Comparison of ENCODE assay signal across 8 cellular contexts in the genomic region with DNA sequence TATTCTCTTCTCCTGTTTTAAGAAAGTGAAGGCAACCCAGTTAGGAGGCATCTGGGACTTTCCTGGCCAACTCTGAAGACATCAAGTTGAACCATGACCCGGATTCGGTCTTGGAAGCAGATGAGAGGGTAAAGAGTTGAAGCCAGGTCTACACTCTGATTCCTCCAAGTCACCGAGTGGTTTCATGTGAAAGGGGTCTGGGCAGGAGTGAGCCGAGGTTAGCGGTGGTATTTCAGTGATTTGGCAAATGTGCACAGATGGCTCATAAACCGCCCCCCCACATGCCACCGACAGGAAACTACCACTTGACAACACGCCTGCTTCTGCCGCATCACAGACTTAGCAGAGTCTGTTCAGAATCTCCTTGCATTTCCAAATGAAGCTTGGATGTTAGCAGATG. TPM values are rescaled to one million over a fixed set of nuclear protein-coding genes. Genes with fewer than 3 reads are reported as not detected.
DNase-seq lines count a peak whose midpoint lies in the region; ATAC-seq, FAIRE-seq and TF ChIP-seq lines count a peak whose summit lies in the region.

No MANE protein-coding gene starts in this region.

- H2BK120ac ChIP-seq in mesendoderm (ENCODE audit: low read depth, low read length): no peak overlapping the region

- H3K18ac ChIP-seq in mesendoderm (ENCODE audit: low read length): no peak overlapping the region

- no peak overlapping the region for H3K23ac ChIP-seq in mesendoderm (ENCODE audit: low read length)

- no peaks in the 10 kb centered on the region for H3K36me3 ChIP-seq in mesendoderm (ENCODE audit: control insufficient read depth, insufficient read depth, low read length)

- ATAC-seq in HG03280 (IDR thresholded peaks at IDR 0.05; ENCODE audit: unreplicated experiment): peak; percentile 50
- peak; percentile 81 for ATAC-seq in stimulated activated naive CD8-positive, alpha-beta T cell treated with anti-CD3 and anti-CD28 coated beads, Interleukin-15, Interleukin-2, amounts not matched to agents 100 U/mL and 50 U/mL, for 24 hours
- no peak for ATAC-seq in HG03095 (IDR thresholded peaks at IDR 0.05; ENCODE audit: unreplicated experiment)

- H2BK5ac ChIP-seq in mesendoderm (ENCODE audit: low read length): no peak overlapping the region

- H3K4me3 ChIP-seq in mesendoderm (ENCODE audit: low read length): no peak overlapping the region

- no peak overlapping the region for H4K8ac ChIP-seq in mesendoderm (ENCODE audit: low read depth, low read length)

- no peaks in the 10 kb centered on the region for H3K9me3 Mint-ChIP-seq in T-helper 2 cell treated with Interferon-gamma antibody and Interleukin-4, amounts not matched to agents 5 μg/mL and 100 μg/mL, for 36 hours
- no peaks in the 10 kb centered on the region for H3K9me3 Mint-ChIP-seq in dendritic cell treated with granulocyte-macrophage colony-stimulating factor and Interleukin-4, amounts not matched to agents 40 ng/mL and 50 ng/mL, for 4 days

- H3K27me3 ChIP-seq in mesendoderm (ENCODE audit: insufficient read depth, low read length, poor library complexity): no peaks in the 10 kb centered on the region

- no peaks in the 10 kb centered on the region for H3K79me1 ChIP-seq in mesendoderm (ENCODE audit: low read length)

- peak; percentile 82 for FAIRE-seq in GM12892 (lab: Jason Lieb, UNC)

- TF ChIP-seq POLR2A in GM12892 (IDR thresholded peaks at IDR 0.05; ENCODE audit: low read depth, low read length): no peak

- H3K27ac Mint-ChIP-seq in T-helper 2 cell treated with Interferon-gamma antibody and Interleukin-4, amounts not matched to agents 5 μg/mL and 100 μg/mL, for 36 hours: peak overlapping the region; percentile 75
- H3K27ac Mint-ChIP-seq in dendritic cell treated with granulocyte-macrophage colony-stimulating factor and Interleukin-4, amounts not matched to agents 40 ng/mL and 50 ng/mL, for 4 days: peak overlapping the region; percentile 37

- H3K79me2 ChIP-seq in mesendoderm (ENCODE audit: control insufficient read depth, insufficient read depth, low read length): no peaks in the 10 kb centered on the region

- no peak overlapping the region for H3K4ac ChIP-seq in mesendoderm (ENCODE audit: low read depth, low read length)

- no peak overlapping the region for H2AK5ac ChIP-seq in mesendoderm (ENCODE audit: low read length)

- no peaks in the 10 kb centered on the region for H3K36me3 Mint-ChIP-seq in T-helper 2 cell treated with Interferon-gamma antibody and Interleukin-4, amounts not matched to agents 5 μg/mL and 100 μg/mL, for 36 hours (ENCODE audit: low read depth)
- no peaks in the 10 kb centered on the region for H3K36me3 Mint-ChIP-seq in dendritic cell treated with granulocyte-macrophage colony-stimulating factor and Interleukin-4, amounts not matched to agents 40 ng/mL and 50 ng/mL, for 4 days (ENCODE audit: low read depth)

- no peak overlapping the region for H3K27ac ChIP-seq in mesendoderm (ENCODE audit: low read depth, low read length)

- no peak overlapping the region for H4K5ac ChIP-seq in mesendoderm (ENCODE audit: low read length)

- no peaks in the 10 kb centered on the region for H3K4me1 ChIP-seq in mesendoderm (ENCODE audit: control insufficient read depth, low read depth, low read length)

- peak overlapping the region; percentile 45 for H3K4me3 Mint-ChIP-seq in T-helper 2 cell treated with Interferon-gamma antibody and Interleukin-4, amounts not matched to agents 5 μg/mL and 100 μg/mL, for 36 hours
- no peak overlapping the region for H3K4me3 Mint-ChIP-seq in dendritic cell treated with granulocyte-macrophage colony-stimulating factor and Interleukin-4, amounts not matched to agents 40 ng/mL and 50 ng/mL, for 4 days

- DNase-seq in GM12892 (ENCODE audit: insufficient read length) (no peak), mesendoderm (no peak), C1 segment of cervical spinal cord (lab: John Stamatoyannopoulos, UW) (no peak)
- DNase-seq in T-helper 2 cell treated with Interferon-gamma antibody and Interleukin-4, amounts not matched to agents 5 μg/mL and 100 μg/mL, for 36 hours (ENCODE audit: low spot score): peak; percentile 53
- DNase-seq in stimulated activated naive CD8-positive, alpha-beta T cell treated with anti-CD3 and anti-CD28 coated beads, Interleukin-15, Interleukin-2, amounts not matched to agents 100 U/mL and 50 U/mL, for 24 hours: peak; percentile 72

- H2BK15ac ChIP-seq in mesendoderm (replicated peaks; ENCODE audit: low read depth): no peak overlapping the region

- H3K4me2 ChIP-seq in mesendoderm (ENCODE audit: low read length): no peak overlapping the region

- H3K9ac ChIP-seq in mesendoderm (ENCODE audit: low read length): no peak overlapping the region

- peaks cover 30% of the 10 kb centered on the region for H3K4me1 Mint-ChIP-seq in T-helper 2 cell treated with Interferon-gamma antibody and Interleukin-4, amounts not matched to agents 5 μg/mL and 100 μg/mL, for 36 hours (ENCODE audit: low read depth)
- H3K4me1 Mint-ChIP-seq in dendritic cell treated with granulocyte-macrophage colony-stimulating factor and Interleukin-4, amounts not matched to agents 40 ng/mL and 50 ng/mL, for 4 days (ENCODE audit: low read depth): peaks cover 25% of the 10 kb centered on the region

- intact Hi-C loops in dendritic cell treated with granulocyte-macrophage colony-stimulating factor and Interleukin-4, amounts not matched to agents 40 ng/mL and 50 ng/mL, for 4 days (cut with micrococcal nuclease): loop anchor here (2.0 kb wide), 1 partner anchor 32 kb away; no protein-coding TSS in a partner anchor

- no CpG with 5 or more reads among the region's 9 CpGs for WGBS in mesendoderm (ENCODE audit: extremely low coverage, insufficient coverage, low lambda C conversion rate)

- H3K56ac ChIP-seq in mesendoderm (ENCODE audit: low read length): no peak overlapping the region

- peaks cover 2% of the 10 kb centered on the region for H3K27me3 Mint-ChIP-seq in T-helper 2 cell treated with Interferon-gamma antibody and Interleukin-4, amounts not matched to agents 5 μg/mL and 100 μg/mL, for 36 hours (ENCODE audit: low read depth)
- peaks cover 7% of the 10 kb centered on the region for H3K27me3 Mint-ChIP-seq in dendritic cell treated with granulocyte-macrophage colony-stimulating factor and Interleukin-4, amounts not matched to agents 40 ng/mL and 50 ng/mL, for 4 days

RNA-seq across cellular contexts. Expression of a gene that starts 11.3 kb away (rescaled TPM):
- polyA plus RNA-seq in GM12892 (2012; ENCODE audit: missing spikeins): 46.6 TPM
- 47.8 TPM for polyA plus RNA-seq in mesendoderm (2013, experiment 1 of 2)
- polyA plus RNA-seq in mesendoderm (2013, experiment 2 of 2): 51.6 TPM

RNA-seq across cellular contexts. Expression of a gene that starts 15.8 kb away (rescaled TPM):
- 0.98 TPM for polyA plus RNA-seq in GM12892 (2012; ENCODE audit: missing spikeins)
- 54.9 TPM for polyA plus RNA-seq in mesendoderm (2013, experiment 1 of 2)
- 57.8 TPM for polyA plus RNA-seq in mesendoderm (2013, experiment 2 of 2)

RNA-seq across cellular contexts. Expression of a gene that starts 21.9 kb away (rescaled TPM):
- 4.2 TPM for polyA plus RNA-seq in GM12892 (2012; ENCODE audit: missing spikeins)
- polyA plus RNA-seq in mesendoderm (2013, experiment 1 of 2): 4.2 TPM
- polyA plus RNA-seq in mesendoderm (2013, experiment 2 of 2): 4.2 TPM

RNA-seq across cellular contexts. Expression of a gene that starts 33.9 kb away (rescaled TPM):
- polyA plus RNA-seq in GM12892 (2012; ENCODE audit: missing spikeins): 2.8 TPM
- polyA plus RNA-seq in mesendoderm (2013, experiment 1 of 2): not detected
- 0.06 TPM for polyA plus RNA-seq in mesendoderm (2013, experiment 2 of 2)

RNA-seq across cellular contexts. Expression of a gene that starts 34.1 kb away (rescaled TPM):
- polyA plus RNA-seq in GM12892 (2012; ENCODE audit: missing spikeins): 6.6 TPM
- 0.42 TPM for polyA plus RNA-seq in mesendoderm (2013, experiment 1 of 2)
- polyA plus RNA-seq in mesendoderm (2013, experiment 2 of 2): 0.27 TPM

Comparison
In these comparisons a context has a peak if more than half of its experiments do, and no peak if none do; other contexts are left out.
1. DNase-seq: peak in T-helper 2 cell treated with Interferon-gamma antibody and Interleukin-4, amounts not matched to agents 5 μg/mL and 100 μg/mL, for 36 hours (single experiment) and stimulated activated naive CD8-positive, alpha-beta T cell treated with anti-CD3 and anti-CD28 coated beads, Interleukin-15, Interleukin-2, amounts not matched to agents 100 U/mL and 50 U/mL, for 24 hours (single experiment); none in GM12892 (single experiment), mesendoderm (single experiment) and C1 segment of cervical spinal cord (0 of 14).